1 cellular context compared by ENCODE assay signal in the genomic region with DNA sequence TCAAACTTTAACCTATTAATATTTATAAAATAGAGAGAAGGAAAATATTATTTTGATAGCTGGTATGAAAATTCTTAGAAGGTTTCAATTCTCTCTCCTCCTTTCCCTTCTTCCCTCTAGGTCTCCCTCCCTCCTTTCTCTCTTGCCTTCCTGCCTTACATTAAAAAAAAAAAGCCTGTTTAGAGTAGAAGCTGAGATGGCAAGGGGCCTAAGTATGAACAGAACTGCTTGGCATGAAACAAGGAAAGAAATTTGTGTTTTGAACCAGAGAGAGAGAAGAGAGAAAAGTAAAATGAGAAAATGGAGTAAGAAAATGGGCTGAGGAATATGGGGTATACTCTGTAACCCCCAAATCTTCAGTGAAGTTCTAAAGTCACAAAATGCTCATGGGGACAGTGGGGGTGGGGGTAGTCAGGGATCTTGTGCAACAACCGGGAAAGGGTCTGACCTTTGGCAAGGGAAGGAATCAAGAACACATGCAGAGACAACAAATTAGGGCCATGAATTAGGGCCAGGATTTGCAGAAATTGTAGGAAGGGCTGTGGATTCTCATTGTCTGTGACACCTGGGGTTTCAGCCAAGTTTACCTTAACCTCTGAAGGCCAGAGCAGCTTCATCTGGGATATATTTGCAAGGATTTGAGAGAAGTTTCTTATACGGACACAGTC.
TF ChIP-seq lines count a peak whose summit lies in the region.

No MANE protein-coding gene starts in this region.

TF ChIP-seq in SK-N-SH, 30 proteins besides CTCF, POLR2A, EP300 and RAD21:
- TF ChIP-seq ZBTB33 (IDR thresholded peaks at IDR 0.05; ENCODE audit: borderline replicate concordance, low read depth) (no peak), USF1 (IDR thresholded peaks at IDR 0.05; ENCODE audit: borderline replicate concordance, low read depth) (no peak), NRF1 (IDR thresholded peaks at IDR 0.05; ENCODE audit: low read depth, low read length) (no peak), POLR2AphosphoS5 (IDR thresholded peaks at IDR 0.05; ENCODE audit: low read depth, low read length) (no peak), YY1 (IDR thresholded peaks at IDR 0.05; ENCODE audit: low read depth) (no peak), SIN3A (IDR thresholded peaks at IDR 0.05; ENCODE audit: borderline replicate concordance, low read depth, low read length) (no peak), MEF2A (IDR thresholded peaks at IDR 0.05; ENCODE audit: borderline replicate concordance, low read depth) (no peak), SMC3 (IDR thresholded peaks at IDR 0.05; ENCODE audit: low read depth, low read length) (no peak), RFX5 (IDR thresholded peaks at IDR 0.05; ENCODE audit: low read length) (no peak), RXRA (IDR thresholded peaks at IDR 0.05; ENCODE audit: borderline replicate concordance, low read depth) (no peak), ELF1 (IDR thresholded peaks at IDR 0.05) (no peak), CHD2 (IDR thresholded peaks at IDR 0.05; ENCODE audit: low read length, partially characterized antibody) (no peak), TAF1 (IDR thresholded peaks at IDR 0.05; ENCODE audit: borderline replicate concordance, low read depth, low read length) (no peak), EZH2phosphoT487 (IDR thresholded peaks at IDR 0.05; ENCODE audit: borderline replicate concordance, low read depth) (no peak), JUND (IDR thresholded peaks at IDR 0.05) (no peak), RCOR1 (IDR thresholded peaks at IDR 0.05; ENCODE audit: low read length) (no peak), GABPA (IDR thresholded peaks at IDR 0.05; ENCODE audit: low read depth) (no peak), GATA2 (CRISPR knock-in tag; IDR thresholded peaks at IDR 0.05) (no peak)
- TF ChIP-seq, protein P1, sequence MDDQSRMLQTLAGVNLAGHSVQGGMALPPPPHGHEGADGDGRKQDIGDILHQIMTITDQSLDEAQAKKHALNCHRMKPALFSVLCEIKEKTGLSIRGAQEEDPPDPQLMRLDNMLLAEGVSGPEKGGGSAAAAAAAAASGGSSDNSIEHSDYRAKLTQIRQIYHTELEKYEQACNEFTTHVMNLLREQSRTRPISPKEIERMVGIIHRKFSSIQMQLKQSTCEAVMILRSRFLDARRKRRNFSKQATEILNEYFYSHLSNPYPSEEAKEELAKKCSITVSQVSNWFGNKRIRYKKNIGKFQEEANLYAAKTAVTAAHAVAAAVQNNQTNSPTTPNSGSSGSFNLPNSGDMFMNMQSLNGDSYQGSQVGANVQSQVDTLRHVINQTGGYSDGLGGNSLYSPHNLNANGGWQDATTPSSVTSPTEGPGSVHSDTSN (IDR thresholded peaks at IDR 0.05), result no peak
